Comparison of ENCODE assay signal across 13 cellular contexts in genomic region chr12:40209886-40210285, GRCh38.
"Had no signal": no experiment of that assay in that cellular context is flagged by ENCODE, and none has a peak within 500 bp of the region (broad histone marks: within the 10 kb centered on the region; RNA-seq: fewer than 3 reads in every experiment).

No MANE protein-coding gene starts in this region.

- H3K27ac Mint-ChIP-seq: activated naive CD8-positive, alpha-beta T cell; activated T-cell treated with anti-CD3 and anti-CD28 coated beads, Interleukin-2, amount 50 U/mL, for 24 hours; brain had no signal

- H3K9me3 Mint-ChIP-seq: central memory CD8-positive, alpha-beta T cell had no signal

- H3K27me3 Mint-ChIP-seq: activated T-cell treated with anti-CD3 and anti-CD28 coated beads, Interleukin-2, amount 50 U/mL, for 24 hours; brain; central memory CD8-positive, alpha-beta T cell had no signal

- H3K4me1 Mint-ChIP-seq: brain; central memory CD8-positive, alpha-beta T cell had no signal

- ATAC-seq: activated CD4-positive, CD25-positive, alpha-beta regulatory T cell treated with anti-CD3 and anti-CD28 coated beads, Interleukin-2, amount 50 U/mL, for 24 hours had no signal

- DNase-seq: activated CD4-positive, alpha-beta T cell treated with anti-CD3 and anti-CD28 coated beads, Interleukin-2, amount 50 U/mL, for 4 hours; activated effector memory CD4-positive, alpha-beta T cell treated with anti-CD3 and anti-CD28 coated beads, Interleukin-2, amount 50 U/mL, for 16 hours; activated T-cell treated with anti-CD3 and anti-CD28 coated beads, Interleukin-2, amount 50 U/mL, for 24 hours; amygdala; hypothalamus; kidney glomerular epithelial cell; mammary epithelial cell; ovary; small intestine had no signal

- H3K36me3 Mint-ChIP-seq: activated naive CD8-positive, alpha-beta T cell; brain had no signal

- H3K4me3 Mint-ChIP-seq: activated naive CD8-positive, alpha-beta T cell; activated T-cell treated with anti-CD3 and anti-CD28 coated beads, Interleukin-2, amount 50 U/mL, for 24 hours; brain; central memory CD8-positive, alpha-beta T cell had no signal
